ENCODE assay signal across 9 cellular contexts in genomic region chr3:101988591-101988990, GRCh38.
A peak's percentile ranks its signal among the peaks of the same experiment; 100 is the strongest.
DNase-seq lines count a peak whose midpoint lies in the region; ATAC-seq and TF ChIP-seq lines count a peak whose summit lies in the region.
"Had no signal": no experiment of that assay in that cellular context is flagged by ENCODE, and none has a peak within 500 bp of the region (broad histone marks: within the 10 kb centered on the region; RNA-seq: fewer than 3 reads in every experiment).

No MANE protein-coding gene starts in this region.

- H3K27me3 ChIP-seq in neural progenitor cell, result no peaks in the 10 kb centered on the region
- no peaks in the 10 kb centered on the region for H3K27me3 ChIP-seq in upper lobe of left lung

- H3K4me3 ChIP-seq in neural progenitor cell (no peak overlapping the region), upper lobe of left lung (no peak overlapping the region)

- no peak for DNase-seq in activated T-cell treated with anti-CD3 and anti-CD28 coated beads, Interleukin-2, amount 50 U/mL, for 4 hours
- DNase-seq in activated T-cell treated with anti-CD3 and anti-CD28 coated beads for 4 hours, result no peak
- peak; percentile 42 for DNase-seq in T-helper 2 cell treated with Interferon-gamma antibody and Interleukin-4, amounts not matched to agents 5 μg/mL and 100 μg/mL, for 36 hours (ENCODE audit: low spot score)
- DNase-seq in stimulated activated CD8-positive, alpha-beta memory T cell treated with anti-CD3 and anti-CD28 coated beads, Interleukin-4, amount 100 ng/mL, for 48 hours, result peak; percentile 42
- no peak for DNase-seq in neural progenitor cell (ENCODE audit: low spot score)
- DNase-seq in HPDE6-E6E7 (ENCODE audit: extremely low spot score), result no peak
- no peak for DNase-seq in upper lobe of left lung

- H3K9me3 ChIP-seq in neural progenitor cell (ENCODE audit: low read depth) (no peaks in the 10 kb centered on the region), upper lobe of left lung (no peaks in the 10 kb centered on the region)

- no peaks in the 10 kb centered on the region for H3F3A ChIP-seq in neural progenitor cell (ENCODE audit: low read depth)

- H3K79me2 ChIP-seq in neural progenitor cell (ENCODE audit: low read depth), result no peaks in the 10 kb centered on the region

- H4K20me1 ChIP-seq in neural progenitor cell (ENCODE audit: low read depth), result no peaks in the 10 kb centered on the region

- H3K27ac Mint-ChIP-seq in T-helper 2 cell treated with Interferon-gamma antibody and Interleukin-4, amounts not matched to agents 5 μg/mL and 100 μg/mL, for 36 hours, result peak overlapping the region; percentile 87
- no peak overlapping the region for H3K27ac Mint-ChIP-seq in neural progenitor cell
- H3K27ac Mint-ChIP-seq: activated naive CD4-positive, alpha-beta T cell treated with anti-CD3 and anti-CD28 coated beads, Interleukin-2, amount 50 U/mL, for 24 hours had no signal

- no peak for TF ChIP-seq CTCF in neural progenitor cell (IDR thresholded peaks at IDR 0.05)
- no peak for TF ChIP-seq CTCF in upper lobe of left lung (IDR thresholded peaks at IDR 0.05)

- no peaks in the 10 kb centered on the region for H3K36me3 Mint-ChIP-seq in activated T-cell treated with anti-CD3 and anti-CD28 coated beads, Interleukin-2, amount 50 U/mL, for 4 hours (ENCODE audit: insufficient read depth)
- H3K36me3 Mint-ChIP-seq in T-helper 2 cell treated with Interferon-gamma antibody and Interleukin-4, amounts not matched to agents 5 μg/mL and 100 μg/mL, for 36 hours (ENCODE audit: low read depth), result peaks cover 9% of the 10 kb centered on the region
- H3K36me3 Mint-ChIP-seq in neural progenitor cell, result no peaks in the 10 kb centered on the region
- H3K36me3 Mint-ChIP-seq: activated naive CD4-positive, alpha-beta T cell treated with anti-CD3 and anti-CD28 coated beads, Interleukin-2, amount 50 U/mL, for 24 hours had no signal

- no peak overlapping the region for H3K4me3 Mint-ChIP-seq in activated T-cell treated with anti-CD3 and anti-CD28 coated beads, Interleukin-2, amount 50 U/mL, for 4 hours
- H3K4me3 Mint-ChIP-seq in T-helper 2 cell treated with Interferon-gamma antibody and Interleukin-4, amounts not matched to agents 5 μg/mL and 100 μg/mL, for 36 hours, result peak overlapping the region; percentile 58
- no peak overlapping the region for H3K4me3 Mint-ChIP-seq in neural progenitor cell
- H3K4me3 Mint-ChIP-seq: activated naive CD4-positive, alpha-beta T cell treated with anti-CD3 and anti-CD28 coated beads, Interleukin-2, amount 50 U/mL, for 24 hours had no signal

- no peak overlapping the region for H3K9ac ChIP-seq in neural progenitor cell

- H3K9me3 Mint-ChIP-seq in activated T-cell treated with anti-CD3 and anti-CD28 coated beads, Interleukin-2, amount 50 U/mL, for 4 hours, result no peaks in the 10 kb centered on the region
- no peaks in the 10 kb centered on the region for H3K9me3 Mint-ChIP-seq in T-helper 2 cell treated with Interferon-gamma antibody and Interleukin-4, amounts not matched to agents 5 μg/mL and 100 μg/mL, for 36 hours
- no peaks in the 10 kb centered on the region for H3K9me3 Mint-ChIP-seq in neural progenitor cell
- H3K9me3 Mint-ChIP-seq: activated naive CD4-positive, alpha-beta T cell treated with anti-CD3 and anti-CD28 coated beads, Interleukin-2, amount 50 U/mL, for 24 hours had no signal

- H3K4me1 Mint-ChIP-seq in activated T-cell treated with anti-CD3 and anti-CD28 coated beads, Interleukin-2, amount 50 U/mL, for 4 hours (ENCODE audit: low read depth), result peaks cover 20% of the 10 kb centered on the region
- peaks cover 45% of the 10 kb centered on the region for H3K4me1 Mint-ChIP-seq in T-helper 2 cell treated with Interferon-gamma antibody and Interleukin-4, amounts not matched to agents 5 μg/mL and 100 μg/mL, for 36 hours (ENCODE audit: low read depth)
- H3K4me1 Mint-ChIP-seq in neural progenitor cell, result peaks cover 9% of the 10 kb centered on the region

- no peak overlapping the region for H2AFZ ChIP-seq in neural progenitor cell (replicated peaks)

- H3K4me2 ChIP-seq in neural progenitor cell, result no peak overlapping the region

- TF ChIP-seq POLR2A in upper lobe of left lung (IDR thresholded peaks at IDR 0.05), result no peak

- H3K27me3 Mint-ChIP-seq in activated T-cell treated with anti-CD3 and anti-CD28 coated beads, Interleukin-2, amount 50 U/mL, for 4 hours (ENCODE audit: low read depth), result no peaks in the 10 kb centered on the region
- peaks cover 16% of the 10 kb centered on the region for H3K27me3 Mint-ChIP-seq in T-helper 2 cell treated with Interferon-gamma antibody and Interleukin-4, amounts not matched to agents 5 μg/mL and 100 μg/mL, for 36 hours (ENCODE audit: low read depth)
- H3K27me3 Mint-ChIP-seq in neural progenitor cell (ENCODE audit: insufficient read depth, low read depth), result peaks cover 2% of the 10 kb centered on the region
- H3K27me3 Mint-ChIP-seq: activated naive CD4-positive, alpha-beta T cell treated with anti-CD3 and anti-CD28 coated beads, Interleukin-2, amount 50 U/mL, for 24 hours had no signal

- TF ChIP-seq EP300 in upper lobe of left lung (IDR thresholded peaks at IDR 0.05), result no peak

- H3K4me1 ChIP-seq in neural progenitor cell, result no peaks in the 10 kb centered on the region
- peaks cover 0 to 5% (median 0%) of the 10 kb centered on the region in 4 donors for H3K4me1 ChIP-seq in upper lobe of left lung

- no peak overlapping the region for H3K27ac ChIP-seq in neural progenitor cell
- H3K27ac ChIP-seq in upper lobe of left lung, result peak overlapping the region in 1 of 4 donors; percentile 21

- WGBS in upper lobe of left lung, 2 donors, result 69 to 85% methylated on average over 4 of the region's 4 CpGs

- ATAC-seq in activated T-cell treated with anti-CD3 and anti-CD28 coated beads, Interleukin-2, amount 50 U/mL, for 4 hours, result peak; percentile 50 to 58
- ATAC-seq in HG02763 (IDR thresholded peaks at IDR 0.05; ENCODE audit: unreplicated experiment) (peak; percentile 30), upper lobe of left lung (ENCODE audit: low FRiP score in 2 of 2) (no peak)

- H3K36me3 ChIP-seq in neural progenitor cell (no peaks in the 10 kb centered on the region), upper lobe of left lung (no peaks in the 10 kb centered on the region)

Comparison
In these comparisons a context has a peak if more than half of its experiments do, and no peak if none do; other contexts are left out.
1. ATAC-seq: peak in activated T-cell treated with anti-CD3 and anti-CD28 coated beads, Interleukin-2, amount 50 U/mL, for 4 hours (2 of 2) and HG02763 (single experiment); none in upper lobe of left lung (0 of 2).
2. DNase-seq: peak in T-helper 2 cell treated with Interferon-gamma antibody and Interleukin-4, amounts not matched to agents 5 μg/mL and 100 μg/mL, for 36 hours (single experiment) and stimulated activated CD8-positive, alpha-beta memory T cell treated with anti-CD3 and anti-CD28 coated beads, Interleukin-4, amount 100 ng/mL, for 48 hours (single experiment); none in activated T-cell treated with anti-CD3 and anti-CD28 coated beads, Interleukin-2, amount 50 U/mL, for 4 hours (single experiment), activated T-cell treated with anti-CD3 and anti-CD28 coated beads for 4 hours (single experiment), neural progenitor cell (single experiment), HPDE6-E6E7 (single experiment) and upper lobe of left lung (0 of 2).